In the genomic region with DNA sequence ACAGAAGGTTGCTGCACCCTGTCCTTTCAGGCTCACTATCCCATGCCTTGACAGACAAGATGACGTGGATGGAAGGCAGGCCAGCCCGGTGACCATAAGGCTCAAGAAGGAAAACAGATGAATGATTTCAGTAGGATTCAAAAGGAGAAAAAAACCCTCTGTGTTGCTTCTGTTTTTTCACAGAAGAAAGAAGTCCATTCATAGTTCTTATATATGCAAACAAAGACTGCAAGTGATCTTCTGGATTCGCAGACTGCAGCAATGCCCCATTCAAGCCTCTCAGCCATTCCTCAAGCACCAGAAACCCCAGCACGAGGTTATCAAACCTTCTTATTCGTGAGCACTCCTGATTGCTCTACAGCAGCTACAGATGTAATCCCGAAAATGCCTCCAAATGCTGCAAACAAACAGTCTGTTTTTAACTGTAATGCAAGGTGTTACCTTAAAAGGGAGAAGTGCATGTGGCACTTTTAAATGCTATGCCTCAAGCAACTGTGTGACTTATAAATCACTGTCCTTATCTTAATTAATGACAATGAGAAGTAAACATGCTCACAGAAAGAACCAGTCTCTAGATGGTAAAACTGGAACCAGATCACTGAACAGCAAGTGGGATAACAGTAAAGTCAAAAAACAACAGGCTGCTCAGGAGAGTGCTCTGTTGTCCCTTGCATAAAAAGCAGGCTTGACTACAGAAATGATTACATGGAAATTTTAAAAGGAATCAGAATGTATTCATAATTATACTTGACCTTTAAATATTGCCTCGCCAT, we compare ENCODE assay signal across 14 cellular contexts.
"Had no signal": no experiment of that assay in that cellular context is flagged by ENCODE, and none has a peak within 500 bp of the region (broad histone marks: within the 10 kb centered on the region; RNA-seq: fewer than 3 reads in every experiment).

No MANE protein-coding gene starts in this region.

- H3K27me3 Mint-ChIP-seq: activated CD4-positive, alpha-beta T cell treated with anti-CD3 and anti-CD28 coated beads, Interleukin-2, amount 10 ng/mL, durations not matched to agents 24 days and 14 days; naive thymus-derived CD4-positive, alpha-beta T cell; stimulated activated naive CD8-positive, alpha-beta T cell treated with anti-CD3 and anti-CD28 coated beads, Interleukin-15, Interleukin-2, amounts not matched to agents 100 ng/mL and 50 ng/mL, for 24 hours had no signal

- H3K4me1 Mint-ChIP-seq: activated CD4-positive, alpha-beta T cell treated with anti-CD3 and anti-CD28 coated beads, Interleukin-2, amount 10 ng/mL, durations not matched to agents 24 days and 14 days had no signal

- ATAC-seq: effector memory CD8-positive, alpha-beta T cell; gastrocnemius medialis; heart right ventricle; mucosa of descending colon; naive thymus-derived CD4-positive, alpha-beta T cell; upper lobe of right lung had no signal

- H3K27ac Mint-ChIP-seq: activated CD4-positive, alpha-beta T cell treated with anti-CD3 and anti-CD28 coated beads, Interleukin-2, amount 10 ng/mL, durations not matched to agents 24 days and 14 days; effector memory CD8-positive, alpha-beta T cell; stimulated activated naive CD8-positive, alpha-beta T cell treated with anti-CD3 and anti-CD28 coated beads, Interleukin-15, Interleukin-2, amounts not matched to agents 100 ng/mL and 50 ng/mL, for 24 hours; T-helper 2 cell treated with Interferon-gamma antibody and Interleukin-4, amounts not matched to agents 5 μg/mL and 100 μg/mL, for 36 hours had no signal

- DNase-seq: activated CD4-positive, alpha-beta T cell treated with anti-CD3 and anti-CD28 coated beads, Interleukin-2, amount 10 ng/mL, durations not matched to agents 24 days and 14 days; activated CD4-positive, CD25-positive, alpha-beta regulatory T cell; activated CD8-positive, alpha-beta memory T cell treated with anti-CD3 and anti-CD28 coated beads, Interleukin-2, amount 50 U/mL, for 48 hours; dermis blood vessel endothelial cell; effector memory CD8-positive, alpha-beta T cell; gastrocnemius medialis; heart right ventricle; mucosa of descending colon; naive thymus-derived CD4-positive, alpha-beta T cell; stimulated activated CD4-positive, alpha-beta T cell treated with anti-CD3 and anti-CD28 coated beads, Interleukin-4, amount 100 ng/mL, for 24 hours; SW 1271; upper lobe of right lung had no signal

- H3K4me3 Mint-ChIP-seq: activated CD4-positive, alpha-beta T cell treated with anti-CD3 and anti-CD28 coated beads, Interleukin-2, amount 10 ng/mL, durations not matched to agents 24 days and 14 days; effector memory CD8-positive, alpha-beta T cell; naive thymus-derived CD4-positive, alpha-beta T cell; stimulated activated naive CD8-positive, alpha-beta T cell treated with anti-CD3 and anti-CD28 coated beads, Interleukin-15, Interleukin-2, amounts not matched to agents 100 ng/mL and 50 ng/mL, for 24 hours; T-helper 2 cell treated with Interferon-gamma antibody and Interleukin-4, amounts not matched to agents 5 μg/mL and 100 μg/mL, for 36 hours had no signal

- H3K9me3 Mint-ChIP-seq: activated CD4-positive, alpha-beta T cell treated with anti-CD3 and anti-CD28 coated beads, Interleukin-2, amount 10 ng/mL, durations not matched to agents 24 days and 14 days; effector memory CD8-positive, alpha-beta T cell; stimulated activated naive CD8-positive, alpha-beta T cell treated with anti-CD3 and anti-CD28 coated beads, Interleukin-15, Interleukin-2, amounts not matched to agents 100 ng/mL and 50 ng/mL, for 24 hours; T-helper 2 cell treated with Interferon-gamma antibody and Interleukin-4, amounts not matched to agents 5 μg/mL and 100 μg/mL, for 36 hours had no signal
